7 cellular contexts compared by ENCODE assay signal in genomic region chrX:56778924-56779468, GRCh38. TPM values are rescaled to one million over a fixed set of nuclear protein-coding genes. Genes with fewer than 3 reads are reported as not detected.
DNase-seq lines count a peak whose midpoint lies in the region; ATAC-seq and TF ChIP-seq lines count a peak whose summit lies in the region.
"Not testable (repeated sequence)": the region's sequence is repeated elsewhere in the genome, so short reads cannot be mapped to it uniquely, and the experiment has no call there.

No MANE protein-coding gene starts in this region.

- intact Hi-C loops in lower lobe of right lung (cut with DNase I) = not testable (repeated sequence)

- H3K27ac ChIP-seq in lower lobe of right lung = not testable (repeated sequence)

- H3K9me3 ChIP-seq in lower lobe of right lung = not testable (repeated sequence)

- DNase-seq in lower lobe of right lung = not testable (repeated sequence)

- ATAC-seq in GM18858 (IDR thresholded peaks at IDR 0.05; ENCODE audit: unreplicated experiment) (peak; percentile 40), GM19351 (IDR thresholded peaks at IDR 0.05; ENCODE audit: unreplicated experiment) (peak; percentile 52), GM21717 (IDR thresholded peaks at IDR 0.05; ENCODE audit: unreplicated experiment) (peak; percentile 44), HG02943 (IDR thresholded peaks at IDR 0.05; ENCODE audit: low read depth, unreplicated experiment) (peak; percentile 42), HG03354 (IDR thresholded peaks at IDR 0.05; ENCODE audit: poor library complexity, severe bottlenecking, unreplicated experiment) (peak; percentile 49), esophagus mucosa (peak; percentile 71), lower lobe of right lung (peak; percentile 12 to 88)

- H3K4me1 ChIP-seq in lower lobe of right lung = not testable (repeated sequence)

- not testable (repeated sequence) for H3K4me3 ChIP-seq in lower lobe of right lung

- H3K27me3 ChIP-seq in lower lobe of right lung (ENCODE audit: low read depth) = not testable (repeated sequence)

- not testable (repeated sequence) for H3K36me3 ChIP-seq in lower lobe of right lung

- TF ChIP-seq CTCF in lower lobe of right lung (IDR thresholded peaks at IDR 0.05) = not testable (repeated sequence)

RNA-seq across cellular contexts. Expression of gene NBDY, which starts 50.0 kb away (rescaled TPM):
- total RNA-seq in esophagus mucosa (34.2 TPM), lower lobe of right lung (37.5 TPM)
